Comparison of ENCODE assay signal across 9 cellular contexts in the genomic region with DNA sequence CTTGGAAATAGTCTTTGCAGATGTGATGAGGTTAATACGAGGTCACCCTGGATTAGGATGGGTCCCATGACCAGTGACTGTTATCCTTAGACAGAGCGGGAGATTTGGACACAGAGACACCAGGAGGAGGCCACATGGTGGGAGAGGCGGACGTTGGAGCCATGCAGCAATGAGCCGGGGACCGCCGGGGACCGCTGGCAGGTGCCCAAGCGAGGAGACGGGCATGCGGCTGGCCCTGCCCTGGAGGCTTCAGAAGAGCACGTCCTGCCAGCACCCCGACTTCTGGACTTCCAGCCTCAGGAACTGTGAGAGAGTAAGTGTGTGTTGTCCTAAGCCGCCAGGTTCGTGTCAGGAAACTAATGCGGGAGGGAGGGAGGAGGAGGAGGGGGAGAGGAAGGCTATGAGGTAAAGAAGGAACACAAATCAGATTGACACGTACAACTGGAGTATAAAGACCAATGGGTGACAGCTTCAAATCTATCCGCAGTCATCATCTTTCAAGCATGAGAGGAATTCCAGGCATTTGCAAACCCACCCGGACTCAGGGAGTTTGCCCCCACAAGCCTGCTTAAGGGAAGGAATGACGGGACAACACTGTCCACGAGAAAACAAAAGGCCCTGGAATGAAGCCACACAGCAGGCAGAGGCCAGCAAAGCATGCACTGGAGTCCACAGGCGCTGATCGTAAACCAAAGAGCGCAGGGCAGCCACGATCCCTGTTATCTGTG. TPM values are rescaled to one million over a fixed set of nuclear protein-coding genes. Genes with fewer than 3 reads are reported as not detected.
DNase-seq lines count a peak whose midpoint lies in the region; ATAC-seq, FAIRE-seq and TF ChIP-seq lines count a peak whose summit lies in the region.
"Had no signal": no experiment of that assay in that cellular context is flagged by ENCODE, and none has a peak within 500 bp of the region (broad histone marks: within the 10 kb centered on the region; RNA-seq: fewer than 3 reads in every experiment).

No MANE protein-coding gene starts in this region.

- no peak overlapping the region for H3K27ac Mint-ChIP-seq in T-cell

- H3K9me3 ChIP-seq in mesenchymal stem cell (ENCODE audit: control insufficient read depth, low read length), result no peaks in the 10 kb centered on the region

- no peak overlapping the region for H3K4me3 Mint-ChIP-seq in T-cell

- TF ChIP-seq CTCF in AG04449 (IDR thresholded peaks at IDR 0.05; ENCODE audit: insufficient read depth, low read length, missing control alignments), result no peak

- peak overlapping the region; percentile 74 for H2BK5ac ChIP-seq in mesenchymal stem cell (ENCODE audit: low read depth, low read length, poor library complexity, severe bottlenecking)

- no peak for TF ChIP-seq POLR2A in GM12892 (IDR thresholded peaks at IDR 0.05; ENCODE audit: low read depth, low read length)

- no peaks in the 10 kb centered on the region for H3K9me3 Mint-ChIP-seq in T-cell

- ATAC-seq in T-cell (replicated peaks in 1 of 4), result no peak

- no peaks in the 10 kb centered on the region for H3K36me3 ChIP-seq in mesenchymal stem cell (ENCODE audit: control insufficient read depth in 1 of 2, insufficient read depth in 2 of 2, low read depth in 1 of 2, low read length in 2 of 2)

- H3K4ac ChIP-seq in mesenchymal stem cell (ENCODE audit: low read depth in 1 of 2, low read length in 2 of 2), result peak overlapping the region in 1 of 2 experiments; percentile 76

- H3K9ac ChIP-seq in mesenchymal stem cell (ENCODE audit: low read length), result peak overlapping the region; percentile 43

- H3K36me3 Mint-ChIP-seq in T-cell, result no peaks in the 10 kb centered on the region

- H2BK12ac ChIP-seq in mesenchymal stem cell (ENCODE audit: low read length in 2 of 2), result peak overlapping the region in 1 of 2 experiments; percentile 24

- DNase-seq in AG04449 (ENCODE audit: low read depth, low spot score) (peak; percentile 94), HTR-8/SVneo (ENCODE audit: insufficient read length, low spot score) (peak; percentile 96), dermis blood vessel endothelial cell (peak; percentile 92), mesenchymal stem cell (peak; percentile 69), T-cell (no peak), GM12892 (ENCODE audit: insufficient read length) (no peak), NCI-H748 treated with DMSO at 0.1 percent for 48 hours (lab: John Stamatoyannopoulos, UW) (no peak), NOMO-1 (lab: John Stamatoyannopoulos, UW; ENCODE audit: unreplicated experiment in 2 of 2) (no peak)
- DNase-seq: DMS 273 treated with DMSO at 0.1 percent for 48 hours had no signal

- CTCF ChIA-PET in AG04449 (lab: Yijun Ruan, JAX) (interaction anchor here (0.6 to 1.4 kb wide), 3 partner anchors 9 to 40 kb away, joined by 3 read pairs; no protein-coding TSS in a partner anchor), T-cell (lab: Charles Lee) (no interaction called here)

- H3K27me3 ChIP-seq in mesenchymal stem cell (ENCODE audit: control insufficient read depth in 1 of 2, insufficient read depth in 1 of 2, low read length in 2 of 2), result peaks cover 6 to 62% of the 10 kb centered on the region in 2 experiments

- POLR2A ChIA-PET in AG04449 (lab: Yijun Ruan, JAX), result interaction anchor here (1.7 to 1.8 kb wide), 2 partner anchors 11 to 13 kb away, joined by 12 read pairs; a partner anchor contains a TSS
- POLR2A ChIA-PET in T-cell (lab: Charles Lee), result no interaction called here

- 36% methylated on average over 21 of the region's 25 CpGs for WGBS in mesenchymal stem cell

- peaks cover 1% of the 10 kb centered on the region for H3K79me1 ChIP-seq in mesenchymal stem cell (replicated peaks; ENCODE audit: low read length, poor library complexity, severe bottlenecking)

- H3K27me3 Mint-ChIP-seq in T-cell, result peaks cover 15 to 43% of the 10 kb centered on the region in 2 donors

- H3K27ac ChIP-seq in mesenchymal stem cell (ENCODE audit: low read length, poor library complexity, severe bottlenecking), result peak overlapping the region; percentile 68

- peak overlapping the region; percentile 40 for H3K4me2 ChIP-seq in mesenchymal stem cell (ENCODE audit: low read length, poor library complexity, severe bottlenecking)

- H3K4me3 ChIP-seq in AG04449 (ENCODE audit: low read depth, low read length) (peak overlapping the region; percentile 19), mesenchymal stem cell (ENCODE audit: insufficient read depth in 1 of 2, low read depth in 1 of 2, low read length in 2 of 2) (peak overlapping the region in 1 of 2 experiments; percentile 44)

- no peak overlapping the region for H3K23ac ChIP-seq in mesenchymal stem cell (ENCODE audit: low read length in 2 of 2)

- peak overlapping the region; percentile 58 for H4K91ac ChIP-seq in mesenchymal stem cell (ENCODE audit: low read length)

- peak overlapping the region; percentile 47 for H4K8ac ChIP-seq in mesenchymal stem cell (ENCODE audit: low read length)

- no peaks in the 10 kb centered on the region for H3K4me1 Mint-ChIP-seq in T-cell

- H2AK5ac ChIP-seq in mesenchymal stem cell (ENCODE audit: low read length, severe bottlenecking), result peak overlapping the region; percentile 10

- H3K14ac ChIP-seq in mesenchymal stem cell (ENCODE audit: low read length in 2 of 2), result peak overlapping the region in 1 of 2 experiments; percentile 69

- H2AFZ ChIP-seq in mesenchymal stem cell (ENCODE audit: low read depth, low read length), result peak overlapping the region; percentile 34

- FAIRE-seq in HTR-8/SVneo (lab: Jason Lieb, UNC) (peak; percentile 99), GM12892 (lab: Jason Lieb, UNC) (no peak)

- peaks cover 37% of the 10 kb centered on the region for H3K4me1 ChIP-seq in mesenchymal stem cell (ENCODE audit: control insufficient read depth, insufficient read depth, low read depth, low read length)

- peak overlapping the region in 1 of 2 experiments; percentile 58 for H3K18ac ChIP-seq in mesenchymal stem cell (ENCODE audit: low read depth in 1 of 2, low read length in 2 of 2)

- no peak overlapping the region for H2BK120ac ChIP-seq in mesenchymal stem cell (ENCODE audit: low read depth, low read length)

- H2BK15ac ChIP-seq in mesenchymal stem cell (ENCODE audit: low read depth, poor library complexity, severe bottlenecking), result no peak overlapping the region

RNA-seq across cellular contexts. Expression of a gene that starts 11.6 kb away (rescaled TPM):
- 88.1 and 99.4 TPM in 2 replicates for total RNA-seq in dermis blood vessel endothelial cell
- polyA plus RNA-seq in mesenchymal stem cell (2013, experiment 1 of 2), result 16.6 TPM
- polyA plus RNA-seq in mesenchymal stem cell (2013, experiment 2 of 2), result 17.5 TPM
- total RNA-seq in T-cell, result under 1 TPM in 3 of 5 donors, not detected in 2; 0.20 to 0.89 (median 0.35) TPM
- polyA plus RNA-seq in GM12892 (2012; ENCODE audit: missing spikeins), result 0.08 TPM

RNA-seq across cellular contexts. Expression of a gene that starts 38.6 kb away (rescaled TPM):
- total RNA-seq in dermis blood vessel endothelial cell, result 445 and 536 TPM in 2 replicates
- 86.3 TPM for polyA plus RNA-seq in mesenchymal stem cell (2013, experiment 1 of 2)
- polyA plus RNA-seq in mesenchymal stem cell (2013, experiment 2 of 2), result 82.9 TPM
- total RNA-seq in T-cell, result 100 to 1,000 TPM; 113 to 199 (median 193) TPM
- 83.1 TPM for polyA plus RNA-seq in GM12892 (2012; ENCODE audit: missing spikeins)

Comparison
In these comparisons a context has a peak if more than half of its experiments do, and no peak if none do; other contexts are left out.
1. DNase-seq: peak in AG04449 (single experiment), HTR-8/SVneo (single experiment), dermis blood vessel endothelial cell (single experiment) and mesenchymal stem cell (single experiment); none in T-cell (0 of 34), GM12892 (single experiment), NCI-H748 treated with DMSO at 0.1 percent for 48 hours (single experiment) and NOMO-1 (0 of 2).
2. RNA of a gene that starts 11.6 kb away (total RNA-seq): 88.1 to 99.4 TPM in dermis blood vessel endothelial cell; 0.20 to 0.89 TPM in T-cell; every median in the first group is over 10 times any median in the second.